ENCODE assay signal across 9 cellular contexts in genomic region chr10:110358869-110359629, GRCh38. TPM values are rescaled to one million over a fixed set of nuclear protein-coding genes. Genes with fewer than 3 reads are reported as not detected.
DNase-seq lines count a peak whose midpoint lies in the region; ATAC-seq and TF ChIP-seq lines count a peak whose summit lies in the region.
"Had no signal": no experiment of that assay in that cellular context is flagged by ENCODE, and none has a peak within 500 bp of the region (broad histone marks: within the 10 kb centered on the region; RNA-seq: fewer than 3 reads in every experiment).

No MANE protein-coding gene starts in this region.

- no peaks in the 10 kb centered on the region for H3K36me3 Mint-ChIP-seq in HFFc6 (ENCODE audit: low read depth)
- H3K36me3 Mint-ChIP-seq in activated CD4-positive, alpha-beta memory T cell treated with anti-CD3 and anti-CD28 coated beads for 36 hours = peaks cover 11% of the 10 kb centered on the region

- CTCF ChIA-PET in BJ (lab: Yijun Ruan, JAX) = no interaction called here
- CTCF ChIA-PET in activated CD4-positive, alpha-beta memory T cell treated with anti-CD3 and anti-CD28 coated beads for 36 hours (lab: Charles Lee) = interaction anchor here (1.1 kb wide), 1 partner anchor 20 kb away, joined by 3 read pairs; no protein-coding TSS in a partner anchor

- POLR2A ChIA-PET in BJ (lab: Charles Lee) = no interaction called here
- POLR2A ChIA-PET in activated CD4-positive, alpha-beta memory T cell treated with anti-CD3 and anti-CD28 coated beads for 36 hours (lab: Charles Lee) = interaction anchor here (0.8 to 0.9 kb wide), 2 partner anchors 55 to 138 kb away, joined by 3 read pairs; no protein-coding TSS in a partner anchor

- no peak for ATAC-seq in GM18520 (IDR thresholded peaks at IDR 0.05; ENCODE audit: unreplicated experiment)

- TF ChIP-seq CTCF in BJ (IDR thresholded peaks at IDR 0.05; ENCODE audit: insufficient read depth, low read depth, low read length) (peak; percentile 13; the same call in 1 of the 2 replicates), HFFc6 (IDR thresholded peaks at IDR 0.05) (no peak; the same call in 1 of the 2 replicates)

- H3K4me3 Mint-ChIP-seq in HFFc6 = no peak overlapping the region
- H3K4me3 Mint-ChIP-seq in activated CD4-positive, alpha-beta memory T cell treated with anti-CD3 and anti-CD28 coated beads for 36 hours = no peak overlapping the region

- no peaks in the 10 kb centered on the region for H3K36me3 ChIP-seq in BJ (ENCODE audit: control insufficient read depth, insufficient read depth, low read length)

- H3K27me3 Mint-ChIP-seq in HFFc6 (ENCODE audit: insufficient read depth) = no peaks in the 10 kb centered on the region; the same call in 1 of the 2 replicates
- no peaks in the 10 kb centered on the region for H3K27me3 Mint-ChIP-seq in activated CD4-positive, alpha-beta memory T cell treated with anti-CD3 and anti-CD28 coated beads for 36 hours

- intact Hi-C loops in activated CD4-positive, alpha-beta memory T cell treated with anti-CD3 and anti-CD28 coated beads for 36 hours (cut with micrococcal nuclease) = loop anchor here (5.0 kb wide), 3 partner anchors 147 to 352 kb away; partner anchors contain the start of gene ADD3

- peaks cover 76% of the 10 kb centered on the region for H3K4me1 Mint-ChIP-seq in HFFc6 (ENCODE audit: low read depth)
- H3K4me1 Mint-ChIP-seq in activated CD4-positive, alpha-beta memory T cell treated with anti-CD3 and anti-CD28 coated beads for 36 hours (ENCODE audit: low read depth) = peaks cover 83% of the 10 kb centered on the region

- DNase-seq in BJ (ENCODE audit: low read depth) (no peak), HFFc6 (peak; percentile 9), kidney tubule cell (ENCODE audit: low spot score) (peak; percentile 95), NCI-H2081 treated with DMSO at 0.1 percent for 48 hours (lab: John Stamatoyannopoulos, UW) (no peak), dedifferentiated amniotic fluid mesenchymal stem cell (ENCODE audit: extremely low spot score) (no peak), HT-29 (ENCODE audit: low spot score) (no peak)
- DNase-seq in activated CD4-positive, alpha-beta memory T cell treated with anti-CD3 and anti-CD28 coated beads for 36 hours = peak; percentile 8

- no peaks in the 10 kb centered on the region for H3K9me3 Mint-ChIP-seq in HFFc6
- H3K9me3 Mint-ChIP-seq in activated CD4-positive, alpha-beta memory T cell treated with anti-CD3 and anti-CD28 coated beads for 36 hours = no peaks in the 10 kb centered on the region

- no peaks in the 10 kb centered on the region for H3K27me3 ChIP-seq in BJ (ENCODE audit: control insufficient read depth, insufficient read depth, low read length)

- no peak overlapping the region for H3K4me3 ChIP-seq in BJ (ENCODE audit: low read depth, low read length)
- H3K4me3 ChIP-seq: lung had no signal

- H3K27ac Mint-ChIP-seq in HFFc6 = 0 out of 2 replicates have a peak overlapping the region, but pooled peaks have one; percentile 94
- H3K27ac Mint-ChIP-seq in activated CD4-positive, alpha-beta memory T cell treated with anti-CD3 and anti-CD28 coated beads for 36 hours = peak overlapping the region; percentile 98

RNA-seq across cellular contexts. Expression of gene SMNDC1, which starts 54.3 kb away (rescaled TPM):
- polyA plus RNA-seq in BJ (2011; rRNA removed) = 6.1 and 13.4 TPM in 2 replicates
- 4.1 and 6.3 TPM in 2 replicates for polyA minus RNA-seq in BJ (2011; rRNA and poly(A)+ RNA removed)
- 10 to 100 TPM; 31.5 to 37.5 (median 34.8) TPM for total RNA-seq in HFFc6 (2021; fragmentation: NEBNext Ultra II Directional; extraction: Animal tissue kit (Norgen Biotek cat#: 25700))
- total RNA-seq in activated CD4-positive, alpha-beta memory T cell treated with anti-CD3 and anti-CD28 coated beads for 36 hours = 10 to 100 TPM; 44.1 to 48.3 TPM
- 3.3 and 6.8 TPM in 2 replicates for total RNA-seq in HT-29 (2014; rRNA removed; shearing (Covaris generic))

Comparison
In these comparisons a context has a peak if more than half of its experiments do, and no peak if none do; other contexts are left out.
1. DNase-seq: peak in HFFc6 (single experiment), activated CD4-positive, alpha-beta memory T cell treated with anti-CD3 and anti-CD28 coated beads for 36 hours (single experiment) and kidney tubule cell (single experiment); none in BJ (single experiment), NCI-H2081 treated with DMSO at 0.1 percent for 48 hours (single experiment), dedifferentiated amniotic fluid mesenchymal stem cell (single experiment) and HT-29 (single experiment).